Comparison of ENCODE assay signal across 1 cellular context in the genomic region with DNA sequence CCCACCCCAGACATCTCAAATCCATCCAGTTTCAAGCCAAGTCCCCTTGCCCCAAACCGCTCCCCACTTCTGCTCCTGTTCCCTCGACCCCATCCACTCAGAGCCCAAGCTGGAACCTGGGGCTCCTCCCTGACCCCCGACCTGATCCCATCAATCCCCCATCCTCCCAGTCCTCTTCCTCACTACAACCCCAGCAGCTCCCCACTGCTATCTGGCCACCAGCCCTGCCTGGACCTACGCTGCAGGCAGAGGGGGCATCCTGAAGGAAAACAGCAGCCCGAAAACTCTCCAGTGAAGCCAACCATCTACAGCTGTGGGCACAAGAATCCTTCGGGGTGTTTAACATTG.
TF ChIP-seq lines count a peak whose summit lies in the region.

No MANE protein-coding gene starts in this region.

TF ChIP-seq in SK-N-SH, 30 proteins besides CTCF, POLR2A, EP300 and RAD21:
- TF ChIP-seq, protein P1, sequence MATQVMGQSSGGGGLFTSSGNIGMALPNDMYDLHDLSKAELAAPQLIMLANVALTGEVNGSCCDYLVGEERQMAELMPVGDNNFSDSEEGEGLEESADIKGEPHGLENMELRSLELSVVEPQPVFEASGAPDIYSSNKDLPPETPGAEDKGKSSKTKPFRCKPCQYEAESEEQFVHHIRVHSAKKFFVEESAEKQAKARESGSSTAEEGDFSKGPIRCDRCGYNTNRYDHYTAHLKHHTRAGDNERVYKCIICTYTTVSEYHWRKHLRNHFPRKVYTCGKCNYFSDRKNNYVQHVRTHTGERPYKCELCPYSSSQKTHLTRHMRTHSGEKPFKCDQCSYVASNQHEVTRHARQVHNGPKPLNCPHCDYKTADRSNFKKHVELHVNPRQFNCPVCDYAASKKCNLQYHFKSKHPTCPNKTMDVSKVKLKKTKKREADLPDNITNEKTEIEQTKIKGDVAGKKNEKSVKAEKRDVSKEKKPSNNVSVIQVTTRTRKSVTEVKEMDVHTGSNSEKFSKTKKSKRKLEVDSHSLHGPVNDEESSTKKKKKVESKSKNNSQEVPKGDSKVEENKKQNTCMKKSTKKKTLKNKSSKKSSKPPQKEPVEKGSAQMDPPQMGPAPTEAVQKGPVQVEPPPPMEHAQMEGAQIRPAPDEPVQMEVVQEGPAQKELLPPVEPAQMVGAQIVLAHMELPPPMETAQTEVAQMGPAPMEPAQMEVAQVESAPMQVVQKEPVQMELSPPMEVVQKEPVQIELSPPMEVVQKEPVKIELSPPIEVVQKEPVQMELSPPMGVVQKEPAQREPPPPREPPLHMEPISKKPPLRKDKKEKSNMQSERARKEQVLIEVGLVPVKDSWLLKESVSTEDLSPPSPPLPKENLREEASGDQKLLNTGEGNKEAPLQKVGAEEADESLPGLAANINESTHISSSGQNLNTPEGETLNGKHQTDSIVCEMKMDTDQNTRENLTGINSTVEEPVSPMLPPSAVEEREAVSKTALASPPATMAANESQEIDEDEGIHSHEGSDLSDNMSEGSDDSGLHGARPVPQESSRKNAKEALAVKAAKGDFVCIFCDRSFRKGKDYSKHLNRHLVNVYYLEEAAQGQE (IDR thresholded peaks at IDR 0.05; ENCODE audit: low read depth, low read length) = no peak
- TF ChIP-seq EZH2phosphoT487 (IDR thresholded peaks at IDR 0.05; ENCODE audit: borderline replicate concordance, low read depth) (no peak), FOSL2 (IDR thresholded peaks at IDR 0.05; ENCODE audit: borderline replicate concordance, low read depth) (no peak), FOXM1 (IDR thresholded peaks at IDR 0.05; ENCODE audit: low read depth) (no peak), RFX5 (IDR thresholded peaks at IDR 0.05; ENCODE audit: low read length) (no peak), RCOR1 (IDR thresholded peaks at IDR 0.05; ENCODE audit: low read length) (no peak), TAF1 (IDR thresholded peaks at IDR 0.05; ENCODE audit: borderline replicate concordance, low read depth, low read length) (no peak), JUND (IDR thresholded peaks at IDR 0.05) (no peak), RXRA (IDR thresholded peaks at IDR 0.05; ENCODE audit: borderline replicate concordance, low read depth) (no peak), USF2 (IDR thresholded peaks at IDR 0.05; ENCODE audit: borderline replicate concordance, low read depth, low read length) (no peak), NFIC (IDR thresholded peaks at IDR 0.05; ENCODE audit: borderline replicate concordance) (no peak)
- TF ChIP-seq, protein P2, sequence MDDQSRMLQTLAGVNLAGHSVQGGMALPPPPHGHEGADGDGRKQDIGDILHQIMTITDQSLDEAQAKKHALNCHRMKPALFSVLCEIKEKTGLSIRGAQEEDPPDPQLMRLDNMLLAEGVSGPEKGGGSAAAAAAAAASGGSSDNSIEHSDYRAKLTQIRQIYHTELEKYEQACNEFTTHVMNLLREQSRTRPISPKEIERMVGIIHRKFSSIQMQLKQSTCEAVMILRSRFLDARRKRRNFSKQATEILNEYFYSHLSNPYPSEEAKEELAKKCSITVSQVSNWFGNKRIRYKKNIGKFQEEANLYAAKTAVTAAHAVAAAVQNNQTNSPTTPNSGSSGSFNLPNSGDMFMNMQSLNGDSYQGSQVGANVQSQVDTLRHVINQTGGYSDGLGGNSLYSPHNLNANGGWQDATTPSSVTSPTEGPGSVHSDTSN (IDR thresholded peaks at IDR 0.05) = no peak
- TF ChIP-seq, protein P3, sequence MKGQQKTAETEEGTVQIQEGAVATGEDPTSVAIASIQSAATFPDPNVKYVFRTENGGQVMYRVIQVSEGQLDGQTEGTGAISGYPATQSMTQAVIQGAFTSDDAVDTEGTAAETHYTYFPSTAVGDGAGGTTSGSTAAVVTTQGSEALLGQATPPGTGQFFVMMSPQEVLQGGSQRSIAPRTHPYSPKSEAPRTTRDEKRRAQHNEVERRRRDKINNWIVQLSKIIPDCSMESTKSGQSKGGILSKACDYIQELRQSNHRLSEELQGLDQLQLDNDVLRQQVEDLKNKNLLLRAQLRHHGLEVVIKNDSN (IDR thresholded peaks at IDR 0.05; ENCODE audit: borderline replicate concordance, low read depth) = no peak
- TF ChIP-seq, protein P4, sequence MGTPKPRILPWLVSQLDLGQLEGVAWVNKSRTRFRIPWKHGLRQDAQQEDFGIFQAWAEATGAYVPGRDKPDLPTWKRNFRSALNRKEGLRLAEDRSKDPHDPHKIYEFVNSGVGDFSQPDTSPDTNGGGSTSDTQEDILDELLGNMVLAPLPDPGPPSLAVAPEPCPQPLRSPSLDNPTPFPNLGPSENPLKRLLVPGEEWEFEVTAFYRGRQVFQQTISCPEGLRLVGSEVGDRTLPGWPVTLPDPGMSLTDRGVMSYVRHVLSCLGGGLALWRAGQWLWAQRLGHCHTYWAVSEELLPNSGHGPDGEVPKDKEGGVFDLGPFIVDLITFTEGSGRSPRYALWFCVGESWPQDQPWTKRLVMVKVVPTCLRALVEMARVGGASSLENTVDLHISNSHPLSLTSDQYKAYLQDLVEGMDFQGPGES (IDR thresholded peaks at IDR 0.05; ENCODE audit: low read depth, low read length) = no peak
- TF ChIP-seq, protein P5, sequence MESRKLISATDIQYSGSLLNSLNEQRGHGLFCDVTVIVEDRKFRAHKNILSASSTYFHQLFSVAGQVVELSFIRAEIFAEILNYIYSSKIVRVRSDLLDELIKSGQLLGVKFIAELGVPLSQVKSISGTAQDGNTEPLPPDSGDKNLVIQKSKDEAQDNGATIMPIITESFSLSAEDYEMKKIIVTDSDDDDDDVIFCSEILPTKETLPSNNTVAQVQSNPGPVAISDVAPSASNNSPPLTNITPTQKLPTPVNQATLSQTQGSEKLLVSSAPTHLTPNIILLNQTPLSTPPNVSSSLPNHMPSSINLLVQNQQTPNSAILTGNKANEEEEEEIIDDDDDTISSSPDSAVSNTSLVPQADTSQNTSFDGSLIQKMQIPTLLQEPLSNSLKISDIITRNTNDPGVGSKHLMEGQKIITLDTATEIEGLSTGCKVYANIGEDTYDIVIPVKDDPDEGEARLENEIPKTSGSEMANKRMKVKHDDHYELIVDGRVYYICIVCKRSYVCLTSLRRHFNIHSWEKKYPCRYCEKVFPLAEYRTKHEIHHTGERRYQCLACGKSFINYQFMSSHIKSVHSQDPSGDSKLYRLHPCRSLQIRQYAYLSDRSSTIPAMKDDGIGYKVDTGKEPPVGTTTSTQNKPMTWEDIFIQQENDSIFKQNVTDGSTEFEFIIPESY (IDR thresholded peaks at IDR 0.05; ENCODE audit: borderline replicate concordance, low read depth) = no peak
